Comparison of ENCODE assay signal across 27 cellular contexts in genomic region chr17:48070195-48070594, GRCh38. TPM values are rescaled to one million over a fixed set of nuclear protein-coding genes. Genes with fewer than 3 reads are reported as not detected.
DNase-seq lines count a peak whose midpoint lies in the region; ATAC-seq and TF ChIP-seq lines count a peak whose summit lies in the region.
"Had no signal": no experiment of that assay in that cellular context is flagged by ENCODE, and none has a peak within 500 bp of the region (broad histone marks: within the 10 kb centered on the region; RNA-seq: fewer than 3 reads in every experiment).

No MANE protein-coding gene starts in this region.

- no peaks in the 10 kb centered on the region for H3K27me3 ChIP-seq in HCT116 (ENCODE audit: insufficient read depth, low read length)
- H3K27me3 ChIP-seq in CD8-positive, alpha-beta memory T cell (ENCODE audit: insufficient read depth, low read length, poor library complexity, severe bottlenecking): no peaks in the 10 kb centered on the region
- H3K27me3 ChIP-seq: esophagus muscularis mucosa, foreskin keratinocyte, heart right ventricle, neutrophil, SJCRH30 had no signal

- H3K27me3 Mint-ChIP-seq in activated B cell treated with CpG ODN at 0.5 μM for 24 hours: no peaks in the 10 kb centered on the region
- H3K27me3 Mint-ChIP-seq in nephron progenitor cell (ENCODE audit: low read depth, poor library complexity): no peaks in the 10 kb centered on the region
- H3K27me3 Mint-ChIP-seq in CD8-positive, alpha-beta memory T cell: no peaks in the 10 kb centered on the region
- H3K27me3 Mint-ChIP-seq: activated CD8-positive, alpha-beta T cell treated with anti-CD3 and anti-CD28 coated beads for 36 hours; activated naive CD8-positive, alpha-beta T cell treated with anti-CD3 and anti-CD28 coated beads for 36 hours; effector memory CD8-positive, alpha-beta T cell; T-cell had no signal

- CTCF ChIA-PET in HCT116 (lab: Charles Lee): no interaction called here
- CTCF ChIA-PET in activated B cell treated with CpG ODN at 0.5 μM for 24 hours (lab: Charles Lee): interaction anchor here (1.1 kb wide), 1 partner anchor 44 kb away, joined by 4 read pairs; no protein-coding TSS in a partner anchor
- CTCF ChIA-PET in CD8-positive, alpha-beta memory T cell (lab: Charles Lee): no interaction called here

- peaks cover 66% of the 10 kb centered on the region for H3K36me3 Mint-ChIP-seq in activated B cell treated with CpG ODN at 0.5 μM for 24 hours (ENCODE audit: low read depth)
- H3K36me3 Mint-ChIP-seq in nephron progenitor cell (ENCODE audit: low read depth): peaks cover 66% of the 10 kb centered on the region
- peaks cover 0 to 61% (median 5%) of the 10 kb centered on the region in 3 donors for H3K36me3 Mint-ChIP-seq in CD8-positive, alpha-beta memory T cell

- H3K4me3 ChIP-seq in HCT116 (replicated peaks in 1 of 2; ENCODE audit: low read depth in 1 of 2, low read length in 2 of 2): no peak overlapping the region
- no peak overlapping the region for H3K4me3 ChIP-seq in CD8-positive, alpha-beta memory T cell (ENCODE audit: low read length)
- H3K4me3 ChIP-seq: esophagus muscularis mucosa, heart right ventricle, prostate gland, SJCRH30, thoracic aorta had no signal

- peak overlapping the region; percentile 4 for H3K27ac Mint-ChIP-seq in activated B cell treated with CpG ODN at 0.5 μM for 24 hours
- H3K27ac Mint-ChIP-seq in nephron progenitor cell: peak overlapping the region; percentile 78
- no peak overlapping the region for H3K27ac Mint-ChIP-seq in CD8-positive, alpha-beta memory T cell
- H3K27ac Mint-ChIP-seq: activated CD8-positive, alpha-beta T cell treated with anti-CD3 and anti-CD28 coated beads for 36 hours; activated naive CD8-positive, alpha-beta T cell treated with anti-CD3 and anti-CD28 coated beads for 36 hours; effector memory CD8-positive, alpha-beta T cell; T-cell had no signal

- H3K4me1 Mint-ChIP-seq in activated B cell treated with CpG ODN at 0.5 μM for 24 hours (no peaks in the 10 kb centered on the region), nephron progenitor cell (peaks cover 15% of the 10 kb centered on the region)
- H3K4me1 Mint-ChIP-seq in CD8-positive, alpha-beta memory T cell: no peaks in the 10 kb centered on the region
- H3K4me1 Mint-ChIP-seq: activated naive CD8-positive, alpha-beta T cell treated with anti-CD3 and anti-CD28 coated beads for 36 hours; T-cell had no signal

- no peak overlapping the region for H3K27ac ChIP-seq in HCT116 (ENCODE audit: low read depth, low read length)
- H3K27ac ChIP-seq in CD8-positive, alpha-beta memory T cell (ENCODE audit: low read depth, low read length): no peak overlapping the region
- H3K27ac ChIP-seq: C4-2B, esophagus muscularis mucosa, foreskin keratinocyte, heart right ventricle, neutrophil, prostate gland, SJCRH30, thoracic aorta had no signal

- H4K20me1 ChIP-seq in HCT116 (ENCODE audit: insufficient read depth): 0 out of 2 replicates have a peak, but pooled peaks cover 6% of the 10 kb centered on the region

- H3K9me3 Mint-ChIP-seq in activated B cell treated with CpG ODN at 0.5 μM for 24 hours (no peaks in the 10 kb centered on the region), nephron progenitor cell (no peaks in the 10 kb centered on the region)
- H3K9me3 Mint-ChIP-seq in CD8-positive, alpha-beta memory T cell: no peaks in the 10 kb centered on the region
- H3K9me3 Mint-ChIP-seq: activated CD8-positive, alpha-beta T cell treated with anti-CD3 and anti-CD28 coated beads for 36 hours; activated naive CD8-positive, alpha-beta T cell treated with anti-CD3 and anti-CD28 coated beads for 36 hours; effector memory CD8-positive, alpha-beta T cell; T-cell had no signal

- TF ChIP-seq CTCF in HCT116 (IDR thresholded peaks at IDR 0.05 in 2 of 3, conservative IDR thresholded peaks at IDR 0.05 in 1 of 3; ENCODE audit: borderline replicate concordance in 1 of 3, insufficient read depth in 1 of 3, low read depth in 2 of 3, low read length in 2 of 3) (no peak), activated B cell treated with CpG ODN at 0.5 μM for 24 hours (IDR thresholded peaks at IDR 0.05) (no peak), nephron progenitor cell (IDR thresholded peaks at IDR 0.05) (no peak)

- no peak overlapping the region for H2AFZ ChIP-seq in HCT116 (ENCODE audit: low read depth, low read length, poor library complexity, severe bottlenecking)

- H3K4me2 ChIP-seq in HCT116 (ENCODE audit: low read length): no peak overlapping the region

- ATAC-seq in HCT116 (no peak), activated B cell treated with CpG ODN at 0.5 μM for 24 hours (ENCODE audit: low read depth) (no peak), GM18909 (IDR thresholded peaks at IDR 0.05; ENCODE audit: poor library complexity, unreplicated experiment) (no peak)
- ATAC-seq: activated CD4-positive, CD25-positive, alpha-beta regulatory T cell treated with anti-CD3 and anti-CD28 coated beads, Interleukin-2, amount 50 U/mL, for 24 hours; activated CD8-positive, alpha-beta T cell treated with anti-CD3 and anti-CD28 coated beads for 36 hours; effector memory CD8-positive, alpha-beta T cell; foreskin keratinocyte; heart right ventricle; stimulated activated naive CD8-positive, alpha-beta T cell treated with anti-CD3 and anti-CD28 coated beads, Interleukin-15, Interleukin-2, amounts not matched to agents 100 U/mL and 50 U/mL, for 24 hours; T-cell had no signal

- TSS peak; percentile 90 for BruUV-seq in HCT116 (replicated peaks; lab: Mats Ljungman, UMichigan)

- no peak for TF ChIP-seq POLR2A in HCT116 (IDR thresholded peaks at IDR 0.05; ENCODE audit: borderline replicate concordance, extremely low read depth, insufficient read depth, insufficient read length)

- DNase-seq in HCT116 (ENCODE audit: low read depth, low spot score) (no peak), activated B cell treated with CpG ODN at 0.5 μM for 24 hours (no peak), nephron progenitor cell (no peak), SW480 (ENCODE audit: low spot score) (no peak)
- DNase-seq in CD8-positive, alpha-beta memory T cell: no peak
- DNase-seq: activated CD8-positive, alpha-beta T cell treated with anti-CD3 and anti-CD28 coated beads for 36 hours; activated naive CD8-positive, alpha-beta T cell treated with anti-CD3 and anti-CD28 coated beads for 36 hours; caudate nucleus; cortex of kidney; effector memory CD8-positive, alpha-beta T cell; foreskin keratinocyte; heart right ventricle; KG1; MM.1S; NCI-H2029; NCI-H226; NCI-H748 treated with DMSO at 0.1 percent for 48 hours; SJCRH30; stimulated activated naive CD8-positive, alpha-beta T cell treated with anti-CD3 and anti-CD28 coated beads, Interleukin-15, Interleukin-2, amounts not matched to agents 100 U/mL and 50 U/mL, for 24 hours; T-cell had no signal

- H3K79me2 ChIP-seq in HCT116 (ENCODE audit: insufficient read depth, low read length): peaks cover 5% of the 10 kb centered on the region; the same call in 1 of the 2 replicates

- H3K9ac ChIP-seq in HCT116 (ENCODE audit: low read length): no peak overlapping the region

- H3K36me3 ChIP-seq in HCT116 (ENCODE audit: control insufficient read depth in 1 of 2, insufficient read depth in 2 of 2, low read length in 2 of 2): peaks cover 39 to 41% of the 10 kb centered on the region in 2 experiments
- H3K36me3 ChIP-seq in CD8-positive, alpha-beta memory T cell (ENCODE audit: insufficient read depth, low read length): peaks cover 9% of the 10 kb centered on the region

- RAD21 ChIA-PET in HCT116 (lab: Charles Lee; ENCODE audit: low non-redundant PET in 1 of 2, low total read pairs in 2 of 2, uncharacterized antibody in 2 of 2, unreplicated experiment in 2 of 2): no interaction called here

- no peaks in the 10 kb centered on the region for H3K4me1 ChIP-seq in HCT116 (ENCODE audit: control insufficient read depth in 1 of 2, insufficient read depth in 2 of 2, low read length in 2 of 2)
- no peaks in the 10 kb centered on the region for H3K4me1 ChIP-seq in CD8-positive, alpha-beta memory T cell (ENCODE audit: insufficient read depth, low read length)
- H3K4me1 ChIP-seq: foreskin keratinocyte, prostate gland, SJCRH30 had no signal

- H3K4me3 Mint-ChIP-seq in activated B cell treated with CpG ODN at 0.5 μM for 24 hours: no peak overlapping the region
- H3K4me3 Mint-ChIP-seq in nephron progenitor cell: no peak overlapping the region
- H3K4me3 Mint-ChIP-seq in CD8-positive, alpha-beta memory T cell: no peak overlapping the region
- H3K4me3 Mint-ChIP-seq: activated CD8-positive, alpha-beta T cell treated with anti-CD3 and anti-CD28 coated beads for 36 hours; activated naive CD8-positive, alpha-beta T cell treated with anti-CD3 and anti-CD28 coated beads for 36 hours; effector memory CD8-positive, alpha-beta T cell; T-cell had no signal

- no peaks in the 10 kb centered on the region for H3K9me2 ChIP-seq in HCT116 (ENCODE audit: insufficient read depth)

- no peak for TF ChIP-seq RAD21 in HCT116 (IDR thresholded peaks at IDR 0.05; ENCODE audit: low read depth)

- H3K9me3 ChIP-seq in HCT116 (ENCODE audit: control insufficient read depth in 1 of 2, insufficient read depth in 1 of 2, low read depth in 1 of 2, low read length in 2 of 2): no peaks in the 10 kb centered on the region
- H3K9me3 ChIP-seq in CD8-positive, alpha-beta memory T cell (ENCODE audit: low read length): no peaks in the 10 kb centered on the region
- H3K9me3 ChIP-seq: esophagus muscularis mucosa, heart right ventricle, neutrophil, prostate gland, SJCRH30, thoracic aorta had no signal

- POLR2A ChIA-PET in HCT116 (lab: Charles Lee) (no interaction called here), activated B cell treated with CpG ODN at 0.5 μM for 24 hours (lab: Charles Lee) (no interaction called here)
- POLR2A ChIA-PET in CD8-positive, alpha-beta memory T cell (lab: Charles Lee): no interaction called here

- intact Hi-C loops in HCT116 (cut with micrococcal nuclease) (no loop called here), activated B cell treated with CpG ODN at 0.5 μM for 24 hours (cut with micrococcal nuclease) (no loop called here)

RNA-seq across cellular contexts. Expression of gene NFE2L1, which starts 22.0 kb away (rescaled TPM):
- 135 TPM for total RNA-seq in HCT116 (2021; ENCODE audit: unreplicated experiment)
- 157 and 172 TPM in 2 replicates for polyA plus RNA-seq in HCT116 (2012)
- total RNA-seq in activated B cell treated with CpG ODN at 0.5 μM for 24 hours: 127 and 141 TPM in 2 replicates
- total RNA-seq in CD8-positive, alpha-beta memory T cell: 10 to 100 TPM; 94.5 to 98.4 TPM
- 13.1 TPM for polyA plus RNA-seq in CD8-positive, alpha-beta memory T cell

RNA-seq across cellular contexts. Expression of gene CBX1, which starts 31.1 kb away (rescaled TPM):
- 136 TPM for total RNA-seq in HCT116 (2021; ENCODE audit: unreplicated experiment)
- 47.8 and 66.8 TPM in 2 replicates for polyA plus RNA-seq in HCT116 (2012)
- total RNA-seq in activated B cell treated with CpG ODN at 0.5 μM for 24 hours: 46.0 and 49.5 TPM in 2 replicates
- 10 to 100 TPM; 63.1 to 65.1 TPM for total RNA-seq in CD8-positive, alpha-beta memory T cell
- polyA plus RNA-seq in CD8-positive, alpha-beta memory T cell: 21.1 TPM

RNA-seq across cellular contexts. Expression of gene COPZ2, which starts 32.6 kb away (rescaled TPM):
- total RNA-seq in HCT116 (2021; ENCODE audit: unreplicated experiment) (not detected), activated B cell treated with CpG ODN at 0.5 μM for 24 hours (3.3 and 4.1 TPM in 2 replicates)
- polyA plus RNA-seq in HCT116 (2012): 0.14 TPM in 1 of 2 replicates, not detected in the other
- total RNA-seq in CD8-positive, alpha-beta memory T cell: 1 to 10 TPM; 7.6 to 8.3 TPM
- polyA plus RNA-seq in CD8-positive, alpha-beta memory T cell: 3.3 TPM

RNA-seq across cellular contexts. Expression of gene SNX11, which starts 37.4 kb away (rescaled TPM):
- total RNA-seq in HCT116 (2021; ENCODE audit: unreplicated experiment) (26.8 TPM), activated B cell treated with CpG ODN at 0.5 μM for 24 hours (129 and 145 TPM in 2 replicates)
- polyA plus RNA-seq in HCT116 (2012): 15.4 and 20.6 TPM in 2 replicates
- 10 to 100 TPM; 43.3 to 45.2 TPM for total RNA-seq in CD8-positive, alpha-beta memory T cell
- 26.5 TPM for polyA plus RNA-seq in CD8-positive, alpha-beta memory T cell

Comparison
In these comparisons a context has a peak if more than half of its experiments do, and no peak if none do; other contexts are left out.
1. H3K27ac Mint-ChIP-seq: peak in activated B cell treated with CpG ODN at 0.5 μM for 24 hours (single experiment) and nephron progenitor cell (single experiment); none in CD8-positive, alpha-beta memory T cell (0 of 8).